In genomic region chr7:141228482-141228881, GRCh38 we compare ENCODE assay signal across 30 cellular contexts.
"Had no signal": no experiment of that assay in that cellular context is flagged by ENCODE, and none has a peak within 500 bp of the region (broad histone marks: within the 10 kb centered on the region; RNA-seq: fewer than 3 reads in every experiment).

No MANE protein-coding gene starts in this region.

- H3K36me3 ChIP-seq: ascending aorta, cardiac muscle cell had no signal

- H3K4me1 ChIP-seq: ascending aorta had no signal

- H3K9me3 ChIP-seq: ascending aorta had no signal

- DNase-seq: activated B cell treated with CpG ODN at 0.5 μM for 24 hours; activated CD4-positive, alpha-beta memory T cell treated with anti-CD3 and anti-CD28 coated beads for 36 hours; activated CD4-positive, alpha-beta T cell treated with anti-CD3 and anti-CD28 coated beads for 4 hours; activated CD4-positive, alpha-beta T cell treated with anti-CD3 and anti-CD28 coated beads, Interleukin-2, amount 10 ng/mL, durations not matched to agents 24 days and 14 days; activated CD4-positive, alpha-beta T cell treated with anti-CD3 and anti-CD28 coated beads, Interleukin-2, amount 50 U/mL, for 1 hour; activated CD4-positive, alpha-beta T cell treated with anti-CD3 and anti-CD28 coated beads, Interleukin-2, amount 50 U/mL, for 4 hours; activated CD4-positive, CD25-positive, alpha-beta regulatory T cell treated with anti-CD3 and anti-CD28 coated beads, Interleukin-2, amount 50 U/mL, for 72 hours; activated CD8-positive, alpha-beta memory T cell treated with anti-CD3 and anti-CD28 coated beads, Interleukin-2, amount 50 U/mL, for 4 hours; activated CD8-positive, alpha-beta T cell treated with anti-CD3 and anti-CD28 coated beads for 36 hours; activated effector memory CD4-positive, alpha-beta T cell treated with anti-CD3 and anti-CD28 coated beads, Interleukin-2, amount 50 U/mL, for 16 hours; activated gamma-delta T cell treated with Interleukin-2 at 50 U/mL for 16 hours; activated naive CD4-positive, alpha-beta T cell treated with anti-CD3 and anti-CD28 coated beads, Interleukin-2, amount 10 ng/mL, durations not matched to agents 7 days and 5 days; activated naive CD4-positive, alpha-beta T cell treated with Interleukin-2 at 50 U/mL for 16 hours; activated naive CD8-positive, alpha-beta T cell treated with anti-CD3 and anti-CD28 coated beads, Interleukin-2, amount 10 ng/mL, durations not matched to agents 7 days and 5 days; activated naive CD8-positive, alpha-beta T cell treated with anti-CD3 and anti-CD28 coated beads, Interleukin-2, amount 50 U/mL, for 24 hours; activated T-cell treated with anti-CD3 and anti-CD28 coated beads for 4 hours; activated T-cell treated with anti-CD3 and anti-CD28 coated beads, Interleukin-2, amount 50 U/mL, for 1 hour; activated T-cell treated with anti-CD3 and anti-CD28 coated beads, Interleukin-2, amount 50 U/mL, for 4 hours; activated T-cell treated with anti-CD3 and anti-CD28 coated beads, Interleukin-2, amount 50 U/mL, for 72 hours; amygdala; anterior cingulate cortex; caudate nucleus; cerebellar nuclear complex; T-helper 1 cell; T-helper 2 cell; T-helper 9 cell had no signal

- H3K27ac ChIP-seq: ascending aorta, cardiac muscle cell, VCaP had no signal

- ATAC-seq: activated CD8-positive, alpha-beta T cell treated with anti-CD3 and anti-CD28 coated beads for 36 hours; activated naive CD8-positive, alpha-beta T cell treated with anti-CD3 and anti-CD28 coated beads, Interleukin-2, amount 50 U/mL, for 24 hours; activated T-cell treated with anti-CD3 and anti-CD28 coated beads, Interleukin-2, amount 50 U/mL, for 4 hours; activated T-cell treated with anti-CD3 and anti-CD28 coated beads, Interleukin-2, amount 50 U/mL, for 72 hours; activated T-helper 17 cell treated with anti-CD3 and anti-CD28 coated beads, Interleukin-2, amount 50 U/mL, for 72 hours had no signal

- H3K27me3 ChIP-seq: ascending aorta, cardiac muscle cell had no signal

- H3K4me3 ChIP-seq: ascending aorta, cardiac muscle cell had no signal
